13 cellular contexts compared by ENCODE assay signal in genomic region chr5:691817-692529, GRCh38. TPM values are rescaled to one million over a fixed set of nuclear protein-coding genes. Genes with fewer than 3 reads are reported as not detected.
DNase-seq lines count a peak whose midpoint lies in the region; ATAC-seq, FAIRE-seq and TF ChIP-seq lines count a peak whose summit lies in the region.
"Had no signal": no experiment of that assay in that cellular context is flagged by ENCODE, and none has a peak within 500 bp of the region (broad histone marks: within the 10 kb centered on the region; RNA-seq: fewer than 3 reads in every experiment).

No MANE protein-coding gene starts in this region.

- H3K9me3 Mint-ChIP-seq in T-helper 1 cell treated with Interleukin-12 subunit alpha and Interleukin-12 subunit beta and Interleukin-4 antibody, amounts not matched to agents 30 μg/mL and 1 μg/mL, for 36 hours = no peaks in the 10 kb centered on the region
- H3K9me3 Mint-ChIP-seq in stimulated activated effector memory CD8-positive, alpha-beta T cell treated with anti-CD3 and anti-CD28 coated beads, Interleukin-12 subunit alpha, Interleukin-12 subunit beta, amount 100 ng/mL, for 72 hours = no peaks in the 10 kb centered on the region

- no peak for TF ChIP-seq POLR2A in Peyer's patch (IDR thresholded peaks at IDR 0.05)
- no peak for TF ChIP-seq POLR2A in prostate gland (IDR thresholded peaks at IDR 0.05)

- intact Hi-C loops in prostate gland (cut with DNase I) = no loop called here

- no peak overlapping the region for H3K27ac Mint-ChIP-seq in T-helper 1 cell treated with Interleukin-12 subunit alpha and Interleukin-12 subunit beta and Interleukin-4 antibody, amounts not matched to agents 30 μg/mL and 1 μg/mL, for 36 hours
- H3K27ac Mint-ChIP-seq in stimulated activated effector memory CD8-positive, alpha-beta T cell treated with anti-CD3 and anti-CD28 coated beads, Interleukin-12 subunit alpha, Interleukin-12 subunit beta, amount 100 ng/mL, for 72 hours = no peak overlapping the region
- H3K27ac Mint-ChIP-seq: activated CD8-positive, alpha-beta T cell treated with anti-CD3 and anti-CD28 coated beads, Interleukin-2, amount 10 ng/mL, durations not matched to agents 7 days and 5 days had no signal

- ATAC-seq in stimulated activated effector memory CD8-positive, alpha-beta T cell treated with anti-CD3 and anti-CD28 coated beads, Interleukin-12 subunit alpha, Interleukin-12 subunit beta, amount 100 ng/mL, for 72 hours = no peak

- H3K9me3 ChIP-seq in Peyer's patch (no peaks in the 10 kb centered on the region), hepatocyte (ENCODE audit: low read depth) (no peaks in the 10 kb centered on the region), prostate gland (no peaks in the 10 kb centered on the region)

- H3K79me2 ChIP-seq in hepatocyte = no peaks in the 10 kb centered on the region

- peak overlapping the region; percentile 59 for H3K4me3 Mint-ChIP-seq in T-helper 1 cell treated with Interleukin-12 subunit alpha and Interleukin-12 subunit beta and Interleukin-4 antibody, amounts not matched to agents 30 μg/mL and 1 μg/mL, for 36 hours
- H3K4me3 Mint-ChIP-seq in stimulated activated effector memory CD8-positive, alpha-beta T cell treated with anti-CD3 and anti-CD28 coated beads, Interleukin-12 subunit alpha, Interleukin-12 subunit beta, amount 100 ng/mL, for 72 hours = peak overlapping the region; percentile 51
- H3K4me3 Mint-ChIP-seq: activated CD8-positive, alpha-beta T cell treated with anti-CD3 and anti-CD28 coated beads, Interleukin-2, amount 10 ng/mL, durations not matched to agents 7 days and 5 days had no signal

- no peaks in the 10 kb centered on the region for H3K36me3 ChIP-seq in Peyer's patch
- no peaks in the 10 kb centered on the region for H3K36me3 ChIP-seq in hepatocyte (replicated peaks; ENCODE audit: insufficient read depth, low read depth)
- H3K36me3 ChIP-seq in prostate gland = no peaks in the 10 kb centered on the region

- no CpG with 5 or more reads among the region's 2 CpGs for WGBS in hepatocyte (ENCODE audit: low lambda C conversion rate, missing lambda C conversion rate)
- 17% methylated on average over 2 of the region's 2 CpGs for WGBS in prostate gland

- TF ChIP-seq CTCF in Peyer's patch (IDR thresholded peaks at IDR 0.05) (no peak), hepatocyte (IDR thresholded peaks at IDR 0.05; ENCODE audit: poor library complexity) (no peak), prostate gland (IDR thresholded peaks at IDR 0.05) (no peak)

- no peak for DNase-seq in T-helper 1 cell
- DNase-seq in Peyer's patch = no peak
- no peak for DNase-seq in hepatocyte (ENCODE audit: low spot score)
- no peak for DNase-seq in stimulated activated effector memory CD8-positive, alpha-beta T cell treated with anti-CD3 and anti-CD28 coated beads, Interleukin-12 subunit alpha, Interleukin-12 subunit beta, amount 100 ng/mL, for 72 hours (ENCODE audit: low spot score in 2 of 2)
- no peak for DNase-seq in prostate gland (ENCODE audit: low spot score)
- DNase-seq in HTR-8/SVneo (ENCODE audit: insufficient read length, low spot score) = no peak
- no peak for DNase-seq in SKM-1 treated with dmso at 0.1 percent for 144 hours (lab: John Stamatoyannopoulos, UW; ENCODE audit: unreplicated experiment)
- DNase-seq: activated CD8-positive, alpha-beta T cell treated with anti-CD3 and anti-CD28 coated beads, Interleukin-2, amount 10 ng/mL, durations not matched to agents 7 days and 5 days; hippocampal formation; NCI-H187 treated with DMSO at 0.1 percent for 48 hours had no signal

- H3K27me3 ChIP-seq in Peyer's patch = no peaks in the 10 kb centered on the region
- no peaks in the 10 kb centered on the region for H3K27me3 ChIP-seq in hepatocyte
- no peaks in the 10 kb centered on the region for H3K27me3 ChIP-seq in prostate gland (replicated peaks; ENCODE audit: insufficient read depth)

- H3K4me2 ChIP-seq in hepatocyte = peak overlapping the region; percentile 84

- H3K27ac ChIP-seq in Peyer's patch (peak overlapping the region in 1 of 4 donors; percentile 83), hepatocyte (no peak overlapping the region), prostate gland (no peak overlapping the region)
- H3K27ac ChIP-seq: HL-60 had no signal

- no peaks in the 10 kb centered on the region for H3K4me1 Mint-ChIP-seq in T-helper 1 cell treated with Interleukin-12 subunit alpha and Interleukin-12 subunit beta and Interleukin-4 antibody, amounts not matched to agents 30 μg/mL and 1 μg/mL, for 36 hours (ENCODE audit: low read depth)
- H3K4me1 Mint-ChIP-seq in stimulated activated effector memory CD8-positive, alpha-beta T cell treated with anti-CD3 and anti-CD28 coated beads, Interleukin-12 subunit alpha, Interleukin-12 subunit beta, amount 100 ng/mL, for 72 hours = no peaks in the 10 kb centered on the region

- H2AFZ ChIP-seq in hepatocyte = no peak overlapping the region

- H3K4me3 ChIP-seq in Peyer's patch (peak overlapping the region in 3 of 4 donors; percentile 56 to 95 (median 87)), hepatocyte (no peak overlapping the region), prostate gland (peak overlapping the region in 1 of 2 donors; percentile 45)

- H3K27me3 Mint-ChIP-seq in T-helper 1 cell treated with Interleukin-12 subunit alpha and Interleukin-12 subunit beta and Interleukin-4 antibody, amounts not matched to agents 30 μg/mL and 1 μg/mL, for 36 hours (ENCODE audit: low read depth) = peaks cover 7% of the 10 kb centered on the region

- no peaks in the 10 kb centered on the region for H3K4me1 ChIP-seq in Peyer's patch
- no peaks in the 10 kb centered on the region for H3K4me1 ChIP-seq in hepatocyte (ENCODE audit: insufficient read depth)
- no peaks in the 10 kb centered on the region for H3K4me1 ChIP-seq in prostate gland (replicated peaks)

- no peaks in the 10 kb centered on the region for H4K20me1 ChIP-seq in hepatocyte (ENCODE audit: insufficient read depth, poor library complexity, severe bottlenecking)

- H3K9me2 ChIP-seq in hepatocyte (replicated peaks; ENCODE audit: insufficient read depth) = no peaks in the 10 kb centered on the region

- H3K36me3 Mint-ChIP-seq in T-helper 1 cell treated with Interleukin-12 subunit alpha and Interleukin-12 subunit beta and Interleukin-4 antibody, amounts not matched to agents 30 μg/mL and 1 μg/mL, for 36 hours (ENCODE audit: low read depth) = no peaks in the 10 kb centered on the region
- H3K36me3 Mint-ChIP-seq in stimulated activated effector memory CD8-positive, alpha-beta T cell treated with anti-CD3 and anti-CD28 coated beads, Interleukin-12 subunit alpha, Interleukin-12 subunit beta, amount 100 ng/mL, for 72 hours = no peaks in the 10 kb centered on the region

- FAIRE-seq in HTR-8/SVneo (lab: Jason Lieb, UNC) = no peak
- FAIRE-seq: A204.1 had no signal

RNA-seq across cellular contexts. Expression of gene TPPP, which starts 1.2 kb away (rescaled TPM):
- total RNA-seq in Peyer's patch = 10 to 100 TPM in 3 of 4 donors, 1 to 10 TPM in 1; 7.4 to 60.5 (median 14.5) TPM
- total RNA-seq in hepatocyte = 1.6 and 2.0 TPM in 2 replicates
- 4.3 and 5.2 TPM in 2 replicates for polyA plus RNA-seq in hepatocyte
- total RNA-seq in prostate gland = 1 to 10 TPM; 2.3 to 6.9 TPM
